Comparison of ENCODE assay signal across 18 cellular contexts in the genomic region with DNA sequence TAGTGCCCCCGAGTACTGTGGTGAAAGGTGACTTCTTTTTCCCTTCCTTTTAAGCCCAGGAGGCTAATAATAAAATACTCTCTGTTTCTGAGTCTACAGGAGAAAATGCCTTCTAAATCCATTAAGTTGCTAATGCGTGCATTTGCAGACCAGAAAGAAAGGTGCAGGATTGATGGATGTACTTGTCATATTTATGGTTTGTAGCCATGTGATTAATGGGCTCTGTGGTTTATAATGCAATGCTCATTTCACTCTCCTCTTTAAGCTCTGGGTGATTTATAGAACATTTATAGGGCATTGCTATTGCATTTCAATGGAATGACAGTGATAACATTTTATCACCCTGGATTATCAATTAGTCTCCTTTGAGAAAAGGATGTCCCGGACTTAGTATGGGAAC.
"Had no signal": no experiment of that assay in that cellular context is flagged by ENCODE, and none has a peak within 500 bp of the region (broad histone marks: within the 10 kb centered on the region; RNA-seq: fewer than 3 reads in every experiment).

No MANE protein-coding gene starts in this region.

- H3K27ac ChIP-seq: body of pancreas, cardiac muscle cell, epithelial cell of prostate, heart left ventricle, neutrophil, ovary, prostate gland, thoracic aorta, VCaP had no signal

- DNase-seq: activated CD4-positive, alpha-beta memory T cell treated with anti-CD3 and anti-CD28 coated beads, Interleukin-2, amount 10 ng/mL, durations not matched to agents 7 days and 5 days; activated effector memory CD4-positive, alpha-beta T cell treated with anti-CD3 and anti-CD28 coated beads, Interleukin-2, amount 50 U/mL, for 16 hours; activated naive CD4-positive, alpha-beta T cell treated with anti-CD3 and anti-CD28 coated beads, Interleukin-2, amount 10 ng/mL, durations not matched to agents 7 days and 5 days; body of pancreas; heart left ventricle; islet precursor cell; left cardiac atrium; ovary; stimulated activated CD4-positive, alpha-beta T cell treated with anti-CD3 and anti-CD28 coated beads, Interleukin-4, amount 100 ng/mL, for 1 hour; stimulated activated naive CD4-positive, alpha-beta T cell treated with Interleukin-2 at 50 U/mL for 16 hours had no signal

- H3K4me3 ChIP-seq: body of pancreas, cardiac muscle cell, heart left ventricle, ovary, prostate gland, thoracic aorta had no signal

- H3K36me3 ChIP-seq: cardiac muscle cell, heart left ventricle, neutrophil, ovary, prostate gland, thoracic aorta had no signal

- H3K4me1 ChIP-seq: body of pancreas, heart left ventricle, prostate gland had no signal

- H3K9me3 ChIP-seq: body of pancreas, neutrophil, ovary, prostate gland, thoracic aorta had no signal

- ATAC-seq: activated CD4-positive, CD25-positive, alpha-beta regulatory T cell treated with anti-CD3 and anti-CD28 coated beads, Interleukin-2, amount 50 U/mL, for 24 hours; body of pancreas; heart left ventricle; left cardiac atrium; natural killer cell treated with Interleukin-12 subunit alpha and Interleukin-12 subunit beta and Interleukin-15 and Interleukin-18, amount 100 ng/mL, for 72 hours had no signal

- H3K27me3 ChIP-seq: body of pancreas, ovary had no signal
